Comparison of ENCODE assay signal across 1 cellular context in genomic region chrX:48575642-48576041, GRCh38.
TF ChIP-seq lines count a peak whose summit lies in the region.

No MANE protein-coding gene starts in this region.

TF ChIP-seq in H1, 55 proteins besides CTCF, POLR2A, EP300 and RAD21:
- no peak for TF ChIP-seq HDAC2 (IDR thresholded peaks at IDR 0.05; ENCODE audit: borderline replicate concordance in 1 of 2, low read depth in 2 of 2, low read length in 2 of 2)
- TF ChIP-seq CREB1 (IDR thresholded peaks at IDR 0.05), result no peak
- TF ChIP-seq RXRA (IDR thresholded peaks at IDR 0.05; ENCODE audit: insufficient read depth, low read depth, low read length), result no peak
- TF ChIP-seq SIRT6 (IDR thresholded peaks at IDR 0.05; ENCODE audit: low read length), result no peak
- no peak for TF ChIP-seq CHD2 (IDR thresholded peaks at IDR 0.05; ENCODE audit: low read length)
- no peak for TF ChIP-seq SAP30 (IDR thresholded peaks at IDR 0.05; ENCODE audit: insufficient read depth, insufficient replicate concordance, low read length)
- no peak for TF ChIP-seq KDM4A (IDR thresholded peaks at IDR 0.05; ENCODE audit: low read depth, low read length, severe bottlenecking)
- no peak for TF ChIP-seq HDAC6 (IDR thresholded peaks at IDR 0.05; ENCODE audit: low read depth, low read length)
- no peak for TF ChIP-seq ATF3 (IDR thresholded peaks at IDR 0.05; ENCODE audit: insufficient read depth, low read depth, low read length)
- TF ChIP-seq SP4 (IDR thresholded peaks at IDR 0.05; ENCODE audit: low read length), result no peak
- no peak for TF ChIP-seq POU5F1 (IDR thresholded peaks at IDR 0.05; ENCODE audit: low read depth, low read length)
- TF ChIP-seq SIX5 (IDR thresholded peaks at IDR 0.05; ENCODE audit: low read depth, low read length), result no peak
- no peak for TF ChIP-seq CHD1 (IDR thresholded peaks at IDR 0.05; ENCODE audit: low read depth, low read length)
- no peak for TF ChIP-seq EGR1 (IDR thresholded peaks at IDR 0.05; ENCODE audit: borderline replicate concordance, low read depth, low read length)
- TF ChIP-seq RNF2 (IDR thresholded peaks at IDR 0.05; ENCODE audit: borderline replicate concordance, low read depth, low read length, missing control alignments, poor library complexity, severe bottlenecking), result no peak
- TF ChIP-seq GTF2F1 (IDR thresholded peaks at IDR 0.05; ENCODE audit: borderline replicate concordance, low read depth, low read length), result no peak
- no peak for TF ChIP-seq E2F6 (IDR thresholded peaks at IDR 0.05)
